ENCODE assay signal across 16 cellular contexts in the genomic region with DNA sequence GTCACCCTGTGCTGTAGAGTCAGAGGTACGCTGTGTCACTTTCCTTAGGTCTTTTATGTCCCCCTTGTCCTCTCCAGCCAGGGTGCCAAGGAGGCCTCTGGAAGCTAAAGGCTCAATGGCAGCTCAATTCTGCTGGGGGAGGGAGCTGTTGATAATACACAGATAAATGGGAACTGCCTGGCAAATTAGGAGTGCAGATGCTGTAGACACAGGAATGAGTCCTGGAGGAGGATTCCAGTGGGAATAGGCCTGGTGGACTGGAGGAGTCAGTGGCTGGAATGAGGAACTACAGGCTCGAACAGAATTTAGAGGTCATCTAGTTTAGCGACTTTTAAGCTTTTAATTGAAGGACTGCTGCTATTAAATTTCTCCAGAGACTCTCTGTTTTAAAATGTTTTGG. TPM values are rescaled to one million over a fixed set of nuclear protein-coding genes. Genes with fewer than 3 reads are reported as not detected.
DNase-seq lines count a peak whose midpoint lies in the region; ATAC-seq and TF ChIP-seq lines count a peak whose summit lies in the region.
"Had no signal": no experiment of that assay in that cellular context is flagged by ENCODE, and none has a peak within 500 bp of the region (broad histone marks: within the 10 kb centered on the region; RNA-seq: fewer than 3 reads in every experiment).

No MANE protein-coding gene starts in this region.

- TF ChIP-seq CTCF in GM23338 (conservative IDR thresholded peaks at IDR 0.05; ENCODE audit: low read depth in 2 of 2) (peak in 1 of 2 experiments; percentile 23; a peak in 1 of 4 replicates), brain microvascular endothelial cell (IDR thresholded peaks at IDR 0.05; ENCODE audit: low read depth, low read length, missing control alignments) (peak; percentile 56)

- no peaks in the 10 kb centered on the region for H3K36me3 ChIP-seq in GM23338 (ENCODE audit: insufficient read depth)
- no peaks in the 10 kb centered on the region for H3K36me3 ChIP-seq in brain microvascular endothelial cell (replicated peaks)
- no peaks in the 10 kb centered on the region for H3K36me3 ChIP-seq in mesendoderm (ENCODE audit: control insufficient read depth, insufficient read depth, low read length)
- H3K36me3 ChIP-seq: thoracic aorta had no signal

- no peaks in the 10 kb centered on the region for H3K36me3 Mint-ChIP-seq in GM23338 (ENCODE audit: low read depth)
- H3K36me3 Mint-ChIP-seq: CD8-positive, alpha-beta T cell; naive B cell had no signal

- no peak overlapping the region for H3K27ac ChIP-seq in GM23338 (ENCODE audit: low read depth)
- no peak overlapping the region for H3K27ac ChIP-seq in brain microvascular endothelial cell
- H3K27ac ChIP-seq in mesendoderm (ENCODE audit: low read depth, low read length), result no peak overlapping the region
- H3K27ac ChIP-seq: thoracic aorta, VCaP had no signal

- H3K4me2 ChIP-seq in GM23338 (no peak overlapping the region), mesendoderm (ENCODE audit: low read length) (no peak overlapping the region)

- no peaks in the 10 kb centered on the region for H3F3A ChIP-seq in GM23338 (replicated peaks; ENCODE audit: low read depth)

- no CpG with 5 or more reads among the region's 3 CpGs for WGBS in mesendoderm (ENCODE audit: extremely low coverage, insufficient coverage, low lambda C conversion rate)

- no peak overlapping the region for H2BK120ac ChIP-seq in mesendoderm (ENCODE audit: low read depth, low read length)

- no peak overlapping the region for H2AK5ac ChIP-seq in mesendoderm (ENCODE audit: low read length)

- H3K4me3 ChIP-seq in GM23338 (no peak overlapping the region), brain microvascular endothelial cell (ENCODE audit: low read depth, low read length) (no peak overlapping the region), mesendoderm (ENCODE audit: low read length) (no peak overlapping the region)
- H3K4me3 ChIP-seq: thoracic aorta had no signal

- no peak overlapping the region for H4K8ac ChIP-seq in mesendoderm (ENCODE audit: low read depth, low read length)

- no peaks in the 10 kb centered on the region for H3K79me1 ChIP-seq in mesendoderm (ENCODE audit: low read length)

- H3K4me1 ChIP-seq in GM23338 (ENCODE audit: insufficient read depth) (no peaks in the 10 kb centered on the region), mesendoderm (ENCODE audit: control insufficient read depth, low read depth, low read length) (peaks cover under 1% of the 10 kb centered on the region)

- peak overlapping the region; percentile 11 for H2BK5ac ChIP-seq in mesendoderm (ENCODE audit: low read length)

- no peaks in the 10 kb centered on the region for H4K20me1 ChIP-seq in GM23338 (replicated peaks; ENCODE audit: insufficient read depth)

- no peak overlapping the region for H3K56ac ChIP-seq in mesendoderm (ENCODE audit: low read length)

- H3K27me3 Mint-ChIP-seq in GM23338 (ENCODE audit: insufficient read depth, low read depth, poor library complexity), result no peaks in the 10 kb centered on the region
- H3K27me3 Mint-ChIP-seq: activated naive CD4-positive, alpha-beta T cell treated with anti-CD3 and anti-CD28 coated beads, Interleukin-2, amount 50 U/mL, for 24 hours had no signal

- H3K23ac ChIP-seq in mesendoderm (ENCODE audit: low read length), result no peak overlapping the region

- no peak overlapping the region for H3K4me3 Mint-ChIP-seq in GM23338
- H3K4me3 Mint-ChIP-seq: activated CD8-positive, alpha-beta memory T cell treated with anti-CD3 and anti-CD28 coated beads, Interleukin-2, amount 10 ng/mL, durations not matched to agents 7 days and 5 days; activated naive CD4-positive, alpha-beta T cell treated with anti-CD3 and anti-CD28 coated beads, Interleukin-2, amount 50 U/mL, for 24 hours; CD8-positive, alpha-beta T cell; naive B cell had no signal

- ATAC-seq in GM23338 (peak; percentile 77), GM21360 (IDR thresholded peaks at IDR 0.05; ENCODE audit: unreplicated experiment) (no peak)
- ATAC-seq: activated CD8-positive, alpha-beta memory T cell treated with anti-CD3 and anti-CD28 coated beads, Interleukin-2, amount 10 ng/mL, durations not matched to agents 7 days and 5 days; CD8-positive, alpha-beta T cell; left ventricle myocardium superior had no signal

- no peaks in the 10 kb centered on the region for H3K27me3 ChIP-seq in GM23338 (ENCODE audit: insufficient read depth)
- H3K27me3 ChIP-seq in brain microvascular endothelial cell (replicated peaks), result peaks cover 19% of the 10 kb centered on the region
- H3K27me3 ChIP-seq in mesendoderm (ENCODE audit: insufficient read depth, low read length, poor library complexity), result no peaks in the 10 kb centered on the region

- H3K4me1 Mint-ChIP-seq in GM23338, result no peaks in the 10 kb centered on the region; the same call in 1 of the 3 replicates

- no peak overlapping the region for H3K4ac ChIP-seq in mesendoderm (ENCODE audit: low read depth, low read length)

- no peak overlapping the region for H3K27ac Mint-ChIP-seq in GM23338
- H3K27ac Mint-ChIP-seq: activated CD8-positive, alpha-beta memory T cell treated with anti-CD3 and anti-CD28 coated beads, Interleukin-2, amount 10 ng/mL, durations not matched to agents 7 days and 5 days; activated naive CD4-positive, alpha-beta T cell treated with anti-CD3 and anti-CD28 coated beads, Interleukin-2, amount 50 U/mL, for 24 hours; CD8-positive, alpha-beta T cell; naive B cell had no signal

- H3K79me2 ChIP-seq in GM23338 (replicated peaks; ENCODE audit: insufficient read depth) (no peaks in the 10 kb centered on the region), mesendoderm (ENCODE audit: control insufficient read depth, insufficient read depth, low read length) (no peaks in the 10 kb centered on the region)

- no peaks in the 10 kb centered on the region for H3K9me3 Mint-ChIP-seq in GM23338
- H3K9me3 Mint-ChIP-seq: activated naive CD4-positive, alpha-beta T cell treated with anti-CD3 and anti-CD28 coated beads, Interleukin-2, amount 50 U/mL, for 24 hours; CD8-positive, alpha-beta T cell had no signal

- no peak overlapping the region for H3K18ac ChIP-seq in mesendoderm (ENCODE audit: low read length)

- no peak overlapping the region for H2BK15ac ChIP-seq in mesendoderm (replicated peaks; ENCODE audit: low read depth)

- in situ Hi-C loops in brain microvascular endothelial cell (cut with HindIII; ENCODE audit: low pct_ligation_motif_present, low sequenced_read_pairs), result no loop called here

- 0 out of 2 replicates have a peak, but pooled peaks cover 17% of the 10 kb centered on the region for H3K9me2 ChIP-seq in GM23338 (ENCODE audit: insufficient read depth)

- no peak overlapping the region for H2AFZ ChIP-seq in GM23338

- no peak overlapping the region for H4K5ac ChIP-seq in mesendoderm (ENCODE audit: low read length)

- no peak overlapping the region for H3K9ac ChIP-seq in mesendoderm (ENCODE audit: low read length)

- DNase-seq in AG20443 (ENCODE audit: low spot score) (peak; percentile 49), GM23338 (ENCODE audit: low spot score) (peak; percentile 48), brain microvascular endothelial cell (no peak), mesendoderm (peak; percentile 56), NCI-H526 (lab: John Stamatoyannopoulos, UW) (no peak), RKO (ENCODE audit: low spot score) (no peak)
- DNase-seq: activated CD8-positive, alpha-beta memory T cell treated with anti-CD3 and anti-CD28 coated beads, Interleukin-2, amount 10 ng/mL, durations not matched to agents 7 days and 5 days; CD8-positive, alpha-beta T cell; hippocampal formation; left ventricle myocardium superior; naive B cell; NCI-H226 had no signal

TF ChIP-seq in GM23338, 12 proteins besides CTCF, POLR2A, EP300 and RAD21 (continues in another document):
- TF ChIP-seq, protein P1, sequence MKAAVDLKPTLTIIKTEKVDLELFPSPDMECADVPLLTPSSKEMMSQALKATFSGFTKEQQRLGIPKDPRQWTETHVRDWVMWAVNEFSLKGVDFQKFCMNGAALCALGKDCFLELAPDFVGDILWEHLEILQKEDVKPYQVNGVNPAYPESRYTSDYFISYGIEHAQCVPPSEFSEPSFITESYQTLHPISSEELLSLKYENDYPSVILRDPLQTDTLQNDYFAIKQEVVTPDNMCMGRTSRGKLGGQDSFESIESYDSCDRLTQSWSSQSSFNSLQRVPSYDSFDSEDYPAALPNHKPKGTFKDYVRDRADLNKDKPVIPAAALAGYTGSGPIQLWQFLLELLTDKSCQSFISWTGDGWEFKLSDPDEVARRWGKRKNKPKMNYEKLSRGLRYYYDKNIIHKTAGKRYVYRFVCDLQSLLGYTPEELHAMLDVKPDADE (IDR thresholded peaks at IDR 0.05), result no peak
- TF ChIP-seq, protein P2, sequence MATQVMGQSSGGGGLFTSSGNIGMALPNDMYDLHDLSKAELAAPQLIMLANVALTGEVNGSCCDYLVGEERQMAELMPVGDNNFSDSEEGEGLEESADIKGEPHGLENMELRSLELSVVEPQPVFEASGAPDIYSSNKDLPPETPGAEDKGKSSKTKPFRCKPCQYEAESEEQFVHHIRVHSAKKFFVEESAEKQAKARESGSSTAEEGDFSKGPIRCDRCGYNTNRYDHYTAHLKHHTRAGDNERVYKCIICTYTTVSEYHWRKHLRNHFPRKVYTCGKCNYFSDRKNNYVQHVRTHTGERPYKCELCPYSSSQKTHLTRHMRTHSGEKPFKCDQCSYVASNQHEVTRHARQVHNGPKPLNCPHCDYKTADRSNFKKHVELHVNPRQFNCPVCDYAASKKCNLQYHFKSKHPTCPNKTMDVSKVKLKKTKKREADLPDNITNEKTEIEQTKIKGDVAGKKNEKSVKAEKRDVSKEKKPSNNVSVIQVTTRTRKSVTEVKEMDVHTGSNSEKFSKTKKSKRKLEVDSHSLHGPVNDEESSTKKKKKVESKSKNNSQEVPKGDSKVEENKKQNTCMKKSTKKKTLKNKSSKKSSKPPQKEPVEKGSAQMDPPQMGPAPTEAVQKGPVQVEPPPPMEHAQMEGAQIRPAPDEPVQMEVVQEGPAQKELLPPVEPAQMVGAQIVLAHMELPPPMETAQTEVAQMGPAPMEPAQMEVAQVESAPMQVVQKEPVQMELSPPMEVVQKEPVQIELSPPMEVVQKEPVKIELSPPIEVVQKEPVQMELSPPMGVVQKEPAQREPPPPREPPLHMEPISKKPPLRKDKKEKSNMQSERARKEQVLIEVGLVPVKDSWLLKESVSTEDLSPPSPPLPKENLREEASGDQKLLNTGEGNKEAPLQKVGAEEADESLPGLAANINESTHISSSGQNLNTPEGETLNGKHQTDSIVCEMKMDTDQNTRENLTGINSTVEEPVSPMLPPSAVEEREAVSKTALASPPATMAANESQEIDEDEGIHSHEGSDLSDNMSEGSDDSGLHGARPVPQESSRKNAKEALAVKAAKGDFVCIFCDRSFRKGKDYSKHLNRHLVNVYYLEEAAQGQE (IDR thresholded peaks at IDR 0.05; ENCODE audit: unreplicated experiment), result no peak
- TF ChIP-seq EZH2phosphoT487 (IDR thresholded peaks at IDR 0.05; ENCODE audit: unreplicated experiment) (no peak), CREB1 (CRISPR knock-in tag; IDR thresholded peaks at IDR 0.05; ENCODE audit: low read depth) (no peak)

RNA-seq across cellular contexts. Expression of gene IL19, which starts 9.2 kb away (rescaled TPM):
- total RNA-seq in GM23338 (2014; rRNA removed; shearing (Covaris generic)), result not detected in 2 replicates
- not detected in 2 replicates for polyA plus RNA-seq in GM23338 (2016; fragmentation: Nextera tagmentation; extraction: Ambion mirVana)
- not detected for polyA plus RNA-seq in mesendoderm (2013, experiment 1 of 2)
- polyA plus RNA-seq in mesendoderm (2013, experiment 2 of 2), result not detected
- total RNA-seq: activated CD8-positive, alpha-beta memory T cell treated with anti-CD3 and anti-CD28 coated beads, Interleukin-2, amount 10 ng/mL, durations not matched to agents 7 days and 5 days; CD8-positive, alpha-beta T cell; left ventricle myocardium superior; thoracic aorta had no signal

RNA-seq across cellular contexts. Expression of gene IL10, which starts 10.9 kb away (rescaled TPM):
- not detected in 2 replicates for total RNA-seq in GM23338 (2014; rRNA removed; shearing (Covaris generic))
- not detected in 2 replicates for polyA plus RNA-seq in GM23338 (2016; fragmentation: Nextera tagmentation; extraction: Ambion mirVana)
- not detected for polyA plus RNA-seq in mesendoderm (2013, experiment 1 of 2)
- polyA plus RNA-seq in mesendoderm (2013, experiment 2 of 2), result not detected
- total RNA-seq: activated CD8-positive, alpha-beta memory T cell treated with anti-CD3 and anti-CD28 coated beads, Interleukin-2, amount 10 ng/mL, durations not matched to agents 7 days and 5 days had no signal

Comparison
In these comparisons a context has a peak if more than half of its experiments do, and no peak if none do; other contexts are left out.
1. DNase-seq: peak in AG20443 (single experiment), GM23338 (single experiment) and mesendoderm (single experiment); none in brain microvascular endothelial cell (single experiment), NCI-H526 (0 of 2) and RKO (single experiment).